ENCODE assay signal across 8 cellular contexts in the genomic region with DNA sequence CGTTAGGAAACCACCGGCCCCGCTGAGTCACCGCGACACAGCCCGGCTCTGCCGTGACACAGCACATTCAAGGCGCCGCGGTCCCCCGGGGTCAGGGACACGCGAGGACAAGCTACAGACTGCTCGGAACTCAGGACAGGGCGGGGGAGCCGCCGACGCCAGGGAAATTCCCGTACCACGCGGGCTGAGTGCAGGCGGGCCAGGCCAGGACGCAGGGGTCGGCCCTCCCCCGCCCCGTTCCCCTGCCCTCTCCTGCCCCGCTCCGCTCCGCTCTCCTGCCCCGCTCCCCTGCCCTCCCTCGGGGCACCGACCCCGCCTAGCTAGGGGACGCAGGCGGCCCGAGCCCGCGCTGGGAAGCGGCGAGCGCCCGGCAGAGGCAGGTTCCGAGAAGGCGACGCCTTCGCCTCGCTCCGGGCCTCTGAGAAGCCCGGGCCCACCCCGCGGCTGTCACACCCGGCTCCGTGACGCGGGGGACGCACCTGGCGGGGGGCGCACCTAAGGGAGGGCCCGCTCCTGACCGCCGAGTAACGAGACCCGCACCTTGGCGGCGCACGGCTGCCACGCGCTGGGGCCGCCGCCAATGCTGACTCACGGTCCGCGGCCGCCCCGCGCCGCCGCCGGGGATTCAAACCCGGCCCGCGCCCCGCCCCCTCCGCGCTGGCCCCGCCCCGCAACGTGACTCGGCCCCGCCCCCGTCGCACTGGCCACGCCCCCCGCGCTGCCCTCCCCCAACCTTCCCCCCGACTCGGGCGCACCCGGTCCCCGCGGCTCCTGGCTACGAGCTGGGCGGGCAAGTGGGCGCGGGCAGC. TPM values are rescaled to one million over a fixed set of nuclear protein-coding genes. Genes with fewer than 3 reads are reported as not detected.
DNase-seq lines count a peak whose midpoint lies in the region; ATAC-seq and TF ChIP-seq lines count a peak whose summit lies in the region.

No MANE protein-coding gene starts in this region.

- peaks cover 16% of the 10 kb centered on the region; the same call in 1 of the 2 replicates for H4K20me1 ChIP-seq in PC-9 (ENCODE audit: insufficient read depth)

- peak; percentile 94 for DNase-seq in GM03348 (ENCODE audit: low spot score)
- peak; percentile 74 to 84 for DNase-seq in PC-9
- DNase-seq in activated T-helper 1 cell treated with anti-CD3 and anti-CD28 coated beads, Interleukin-12 subunit alpha, Interleukin-12 subunit beta, Interleukin-2, Interleukin-4 antibody, amounts not matched to agents 30 ng/mL and 10 ng/mL and 1 ng/mL, durations not matched to agents 14 hours and 24 hours and 36 hours (ENCODE audit: low spot score): peak; percentile 71
- peak; percentile 74 for DNase-seq in fibroblast of mammary gland (ENCODE audit: low read depth)
- DNase-seq in natural killer cell treated with Interleukin-12 subunit alpha and Interleukin-12 subunit beta and Interleukin-15 and Interleukin-18, amount 100 ng/mL, for 72 hours (ENCODE audit: low spot score): peak; percentile 92
- DNase-seq in stimulated activated naive CD4-positive, alpha-beta T cell (lab: John Stamatoyannopoulos, UW): peak; percentile 23 to 65 (median 58)
- DNase-seq in NCI-H128 (lab: John Stamatoyannopoulos, UW; ENCODE audit: unreplicated experiment): no peak

- no peaks in the 10 kb centered on the region for H3K27me3 Mint-ChIP-seq in activated T-helper 1 cell treated with anti-CD3 and anti-CD28 coated beads, Interleukin-12 subunit alpha, Interleukin-12 subunit beta, Interleukin-2, Interleukin-4 antibody, amounts not matched to agents 30 ng/mL and 10 ng/mL and 1 ng/mL, durations not matched to agents 14 hours and 24 hours and 36 hours (ENCODE audit: insufficient read depth)
- no peaks in the 10 kb centered on the region for H3K27me3 Mint-ChIP-seq in natural killer cell treated with Interleukin-12 subunit alpha and Interleukin-12 subunit beta and Interleukin-15 and Interleukin-18, amount 100 ng/mL, for 72 hours

- H3K36me3 ChIP-seq in PC-9 (ENCODE audit: low read depth): no peaks in the 10 kb centered on the region

- H3K36me3 Mint-ChIP-seq in activated T-helper 1 cell treated with anti-CD3 and anti-CD28 coated beads, Interleukin-12 subunit alpha, Interleukin-12 subunit beta, Interleukin-2, Interleukin-4 antibody, amounts not matched to agents 30 ng/mL and 10 ng/mL and 1 ng/mL, durations not matched to agents 14 hours and 24 hours and 36 hours (ENCODE audit: low read depth): peaks cover 5% of the 10 kb centered on the region
- H3K36me3 Mint-ChIP-seq in natural killer cell treated with Interleukin-12 subunit alpha and Interleukin-12 subunit beta and Interleukin-15 and Interleukin-18, amount 100 ng/mL, for 72 hours: no peaks in the 10 kb centered on the region

- H3K4me1 ChIP-seq in PC-9 (replicated peaks; ENCODE audit: insufficient read depth): peaks cover 21% of the 10 kb centered on the region

- peak overlapping the region; percentile 99 for H3K4me2 ChIP-seq in PC-9

- CTCF ChIA-PET in PC-9 (lab: Charles Lee): no interaction called here

- peak overlapping the region; percentile 80 for H3K4me3 ChIP-seq in PC-9
- H3K4me3 ChIP-seq in fibroblast of mammary gland (ENCODE audit: control insufficient read depth, low read depth, low read length): peak overlapping the region; percentile 20

- H2AFZ ChIP-seq in PC-9: peak overlapping the region; percentile 73

- BruUV-seq in PC-9 (replicated peaks; lab: Mats Ljungman, UMichigan): TSS peak; percentile 65

- H3F3A ChIP-seq in PC-9 (ENCODE audit: insufficient read depth, low read depth): peaks cover 17% of the 10 kb centered on the region

- H3K9me3 Mint-ChIP-seq in activated T-helper 1 cell treated with anti-CD3 and anti-CD28 coated beads, Interleukin-12 subunit alpha, Interleukin-12 subunit beta, Interleukin-2, Interleukin-4 antibody, amounts not matched to agents 30 ng/mL and 10 ng/mL and 1 ng/mL, durations not matched to agents 14 hours and 24 hours and 36 hours: no peaks in the 10 kb centered on the region
- no peaks in the 10 kb centered on the region for H3K9me3 Mint-ChIP-seq in natural killer cell treated with Interleukin-12 subunit alpha and Interleukin-12 subunit beta and Interleukin-15 and Interleukin-18, amount 100 ng/mL, for 72 hours

- no peaks in the 10 kb centered on the region for H3K9me3 ChIP-seq in PC-9 (ENCODE audit: insufficient read depth, low read depth)

- H3K79me2 ChIP-seq in PC-9 (ENCODE audit: low read depth): peaks cover 45% of the 10 kb centered on the region

- H3K4me3 Mint-ChIP-seq in activated T-helper 1 cell treated with anti-CD3 and anti-CD28 coated beads, Interleukin-12 subunit alpha, Interleukin-12 subunit beta, Interleukin-2, Interleukin-4 antibody, amounts not matched to agents 30 ng/mL and 10 ng/mL and 1 ng/mL, durations not matched to agents 14 hours and 24 hours and 36 hours: peak overlapping the region; percentile 83
- H3K4me3 Mint-ChIP-seq in natural killer cell treated with Interleukin-12 subunit alpha and Interleukin-12 subunit beta and Interleukin-15 and Interleukin-18, amount 100 ng/mL, for 72 hours: peak overlapping the region; percentile 87

- no peaks in the 10 kb centered on the region for H3K27me3 ChIP-seq in PC-9 (ENCODE audit: insufficient read depth, low read depth)

- no peaks in the 10 kb centered on the region for H3K9me2 ChIP-seq in PC-9 (ENCODE audit: insufficient read depth)

- H3K27ac ChIP-seq in PC-9: peak overlapping the region; percentile 94

- peak overlapping the region; percentile 94 for H3K27ac Mint-ChIP-seq in activated T-helper 1 cell treated with anti-CD3 and anti-CD28 coated beads, Interleukin-12 subunit alpha, Interleukin-12 subunit beta, Interleukin-2, Interleukin-4 antibody, amounts not matched to agents 30 ng/mL and 10 ng/mL and 1 ng/mL, durations not matched to agents 14 hours and 24 hours and 36 hours
- peak overlapping the region; percentile 89 to 95 for H3K27ac Mint-ChIP-seq in natural killer cell treated with Interleukin-12 subunit alpha and Interleukin-12 subunit beta and Interleukin-15 and Interleukin-18, amount 100 ng/mL, for 72 hours

- peak; percentile 42 for ATAC-seq in HG02852 (IDR thresholded peaks at IDR 0.05; ENCODE audit: unreplicated experiment)
- ATAC-seq in natural killer cell treated with Interleukin-12 subunit alpha and Interleukin-12 subunit beta and Interleukin-15 and Interleukin-18, amount 100 ng/mL, for 72 hours: peak; percentile 85 to 88

- POLR2A ChIA-PET in PC-9 (lab: Charles Lee; ENCODE audit: unreplicated experiment): interaction anchor here (0.6 to 1.0 kb wide), 4 partner anchors 17 to 48 kb away, joined by 3 to 12 read pairs (median 4); no protein-coding TSS in a partner anchor

- intact Hi-C loops in PC-9 (cut with micrococcal nuclease; ENCODE audit: unreplicated experiment): no loop called here
- intact Hi-C loops in activated T-helper 1 cell treated with anti-CD3 and anti-CD28 coated beads, Interleukin-12 subunit alpha, Interleukin-12 subunit beta, Interleukin-2, Interleukin-4 antibody, amounts not matched to agents 30 ng/mL and 10 ng/mL and 1 ng/mL, durations not matched to agents 14 hours and 24 hours and 36 hours (cut with micrococcal nuclease): loop anchor here (1.0 to 2.0 kb wide), 6 partner anchors 28 to 114 kb away; a partner anchor contains a TSS

- H3K4me1 Mint-ChIP-seq in activated T-helper 1 cell treated with anti-CD3 and anti-CD28 coated beads, Interleukin-12 subunit alpha, Interleukin-12 subunit beta, Interleukin-2, Interleukin-4 antibody, amounts not matched to agents 30 ng/mL and 10 ng/mL and 1 ng/mL, durations not matched to agents 14 hours and 24 hours and 36 hours (ENCODE audit: low read depth): peaks cover 15% of the 10 kb centered on the region
- peaks cover 20 to 26% of the 10 kb centered on the region in 2 donors for H3K4me1 Mint-ChIP-seq in natural killer cell treated with Interleukin-12 subunit alpha and Interleukin-12 subunit beta and Interleukin-15 and Interleukin-18, amount 100 ng/mL, for 72 hours (ENCODE audit: low read depth in 2 of 2)

- no peak for TF ChIP-seq CTCF in PC-9 (conservative IDR thresholded peaks at IDR 0.05)
- no peak for TF ChIP-seq CTCF in fibroblast of mammary gland (conservative IDR thresholded peaks at IDR 0.05; ENCODE audit: control insufficient read depth, insufficient read depth, low read depth, low read length)

RNA-seq across cellular contexts. Expression of a gene that starts 27.5 kb away (rescaled TPM):
- 40.6 and 50.7 TPM in 2 replicates for total RNA-seq in PC-9 (2021)
- 21.4 and 22.5 TPM in 2 replicates for total RNA-seq in activated T-helper 1 cell treated with anti-CD3 and anti-CD28 coated beads, Interleukin-12 subunit alpha, Interleukin-12 subunit beta, Interleukin-2, Interleukin-4 antibody, amounts not matched to agents 30 ng/mL and 10 ng/mL and 1 ng/mL, durations not matched to agents 14 hours and 24 hours and 36 hours
- 10 to 100 TPM; 36.1 to 38.9 TPM for total RNA-seq in natural killer cell treated with Interleukin-12 subunit alpha and Interleukin-12 subunit beta and Interleukin-15 and Interleukin-18, amount 100 ng/mL, for 72 hours

RNA-seq across cellular contexts. Expression of a gene that starts 27.6 kb away (rescaled TPM):
- total RNA-seq in PC-9 (2021): 69.5 and 108 TPM in 2 replicates
- total RNA-seq in activated T-helper 1 cell treated with anti-CD3 and anti-CD28 coated beads, Interleukin-12 subunit alpha, Interleukin-12 subunit beta, Interleukin-2, Interleukin-4 antibody, amounts not matched to agents 30 ng/mL and 10 ng/mL and 1 ng/mL, durations not matched to agents 14 hours and 24 hours and 36 hours: 87.4 and 89.4 TPM in 2 replicates
- total RNA-seq in natural killer cell treated with Interleukin-12 subunit alpha and Interleukin-12 subunit beta and Interleukin-15 and Interleukin-18, amount 100 ng/mL, for 72 hours: 100 to 1,000 TPM in 1 of 2 donors, 10 to 100 TPM in 1; 57.4 to 108 TPM

RNA-seq across cellular contexts. Expression of a gene that starts 35.2 kb away (rescaled TPM):
- total RNA-seq in PC-9 (2021): 111 and 112 TPM in 2 replicates
- total RNA-seq in activated T-helper 1 cell treated with anti-CD3 and anti-CD28 coated beads, Interleukin-12 subunit alpha, Interleukin-12 subunit beta, Interleukin-2, Interleukin-4 antibody, amounts not matched to agents 30 ng/mL and 10 ng/mL and 1 ng/mL, durations not matched to agents 14 hours and 24 hours and 36 hours: 42.7 and 46.1 TPM in 2 replicates
- 10 to 100 TPM; 25.4 to 72.1 TPM for total RNA-seq in natural killer cell treated with Interleukin-12 subunit alpha and Interleukin-12 subunit beta and Interleukin-15 and Interleukin-18, amount 100 ng/mL, for 72 hours

RNA-seq across cellular contexts. Expression of a gene that starts 41.3 kb away (rescaled TPM):
- 21.7 and 27.5 TPM in 2 replicates for total RNA-seq in PC-9 (2021)
- 22.6 and 23.4 TPM in 2 replicates for total RNA-seq in activated T-helper 1 cell treated with anti-CD3 and anti-CD28 coated beads, Interleukin-12 subunit alpha, Interleukin-12 subunit beta, Interleukin-2, Interleukin-4 antibody, amounts not matched to agents 30 ng/mL and 10 ng/mL and 1 ng/mL, durations not matched to agents 14 hours and 24 hours and 36 hours
- total RNA-seq in natural killer cell treated with Interleukin-12 subunit alpha and Interleukin-12 subunit beta and Interleukin-15 and Interleukin-18, amount 100 ng/mL, for 72 hours: 10 to 100 TPM; 18.4 to 31.1 TPM

RNA-seq across cellular contexts. Expression of a gene that starts 45.8 kb away (rescaled TPM):
- total RNA-seq in PC-9 (2021): 35.0 and 47.3 TPM in 2 replicates
- total RNA-seq in activated T-helper 1 cell treated with anti-CD3 and anti-CD28 coated beads, Interleukin-12 subunit alpha, Interleukin-12 subunit beta, Interleukin-2, Interleukin-4 antibody, amounts not matched to agents 30 ng/mL and 10 ng/mL and 1 ng/mL, durations not matched to agents 14 hours and 24 hours and 36 hours: 0.07 and 0.18 TPM in 2 replicates
- total RNA-seq in natural killer cell treated with Interleukin-12 subunit alpha and Interleukin-12 subunit beta and Interleukin-15 and Interleukin-18, amount 100 ng/mL, for 72 hours: under 1 TPM; 0.17 to 0.31 TPM
